ENCODE assay signal across 10 cellular contexts in the genomic region with DNA sequence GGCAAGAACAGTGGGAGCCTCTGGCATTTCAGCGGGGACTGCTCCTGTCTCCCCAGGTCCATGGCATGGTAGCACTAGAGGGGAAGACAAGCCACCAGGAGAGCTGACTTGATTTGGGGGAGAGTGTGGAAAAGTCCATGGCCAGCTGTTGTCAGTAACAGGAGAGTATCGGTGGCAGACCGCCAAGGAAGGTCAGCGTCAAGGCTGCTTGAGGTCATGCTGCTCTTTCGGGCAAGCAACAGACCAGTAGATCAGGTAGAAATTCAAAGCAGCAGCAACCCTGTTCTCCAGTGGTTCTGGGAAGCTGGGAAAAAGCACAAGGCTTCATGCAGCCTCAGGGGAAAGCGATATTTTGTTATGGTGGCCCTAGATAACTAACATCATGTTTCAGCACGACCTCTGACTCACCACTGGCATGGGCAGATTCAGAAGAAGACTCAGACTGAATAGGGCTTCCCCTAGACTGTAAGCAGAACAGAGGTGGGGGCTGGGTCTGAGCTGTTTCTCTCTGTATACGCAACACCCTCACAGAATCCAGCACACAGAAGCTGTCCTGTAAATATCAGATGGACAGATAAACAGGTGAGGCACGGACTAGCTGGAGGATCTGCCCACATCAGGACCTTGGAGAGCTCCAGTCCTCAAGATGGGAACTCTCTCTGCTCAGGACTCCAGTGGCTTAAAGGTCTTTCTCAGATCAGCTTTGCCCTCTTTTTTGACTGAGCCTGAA. TPM values are rescaled to one million over a fixed set of nuclear protein-coding genes. Genes with fewer than 3 reads are reported as not detected.
DNase-seq lines count a peak whose midpoint lies in the region; ATAC-seq and TF ChIP-seq lines count a peak whose summit lies in the region.
"Had no signal": no experiment of that assay in that cellular context is flagged by ENCODE, and none has a peak within 500 bp of the region (broad histone marks: within the 10 kb centered on the region; RNA-seq: fewer than 3 reads in every experiment).

No MANE protein-coding gene starts in this region.

- H3K9me3 ChIP-seq in OCI-LY7 (ENCODE audit: low read length), result no peaks in the 10 kb centered on the region

- no peak for ATAC-seq in GM18873 (IDR thresholded peaks at IDR 0.05; ENCODE audit: low FRiP score, unreplicated experiment)
- ATAC-seq in HG02610 (IDR thresholded peaks at IDR 0.05; ENCODE audit: unreplicated experiment), result no peak

- intact Hi-C loops in OCI-LY7 (cut with micrococcal nuclease; ENCODE audit: unreplicated experiment), result no loop called here

- no peak overlapping the region for H2AFZ ChIP-seq in OCI-LY7 (ENCODE audit: low read length)

- no peak for TF ChIP-seq CTCF in OCI-LY7 (conservative IDR thresholded peaks at IDR 0.05; ENCODE audit: low read length)

- no peaks in the 10 kb centered on the region for H3K9me2 ChIP-seq in OCI-LY7 (ENCODE audit: insufficient read depth, low read length)

- no peaks in the 10 kb centered on the region for H3K4me1 Mint-ChIP-seq in activated naive CD4-positive, alpha-beta T cell treated with anti-CD3 and anti-CD28 coated beads, Interleukin-2, amount 10 ng/mL, durations not matched to agents 7 days and 5 days

- no peaks in the 10 kb centered on the region for H4K20me1 ChIP-seq in OCI-LY7 (ENCODE audit: insufficient read depth, low read length)

- H3K4me3 Mint-ChIP-seq in activated naive CD4-positive, alpha-beta T cell treated with anti-CD3 and anti-CD28 coated beads, Interleukin-2, amount 10 ng/mL, durations not matched to agents 7 days and 5 days, result no peak overlapping the region

- CTCF ChIA-PET in activated naive CD4-positive, alpha-beta T cell treated with anti-CD3 and anti-CD28 coated beads, Interleukin-2, amount 10 ng/mL, durations not matched to agents 7 days and 5 days (lab: Charles Lee), result interaction anchor here (0.7 kb wide), 1 partner anchor 10 kb away, joined by 4 read pairs; no protein-coding TSS in a partner anchor
- CTCF ChIA-PET in OCI-LY7 (lab: Charles Lee; ENCODE audit: unreplicated experiment), result no interaction called here

- H3K4me1 ChIP-seq in OCI-LY7 (ENCODE audit: insufficient read depth, low read length, poor library complexity, severe bottlenecking), result no peaks in the 10 kb centered on the region

- H3K36me3 Mint-ChIP-seq in activated naive CD4-positive, alpha-beta T cell treated with anti-CD3 and anti-CD28 coated beads, Interleukin-2, amount 10 ng/mL, durations not matched to agents 7 days and 5 days, result no peaks in the 10 kb centered on the region

- H3K27me3 Mint-ChIP-seq in activated naive CD4-positive, alpha-beta T cell treated with anti-CD3 and anti-CD28 coated beads, Interleukin-2, amount 10 ng/mL, durations not matched to agents 7 days and 5 days, result peaks cover 46% of the 10 kb centered on the region

- POLR2A ChIA-PET in OCI-LY7 (lab: Charles Lee), result interaction anchor here (0.6 kb wide), 1 partner anchor 28 kb away, joined by 3 read pairs; no protein-coding TSS in a partner anchor

- no peak overlapping the region for H3K4me3 ChIP-seq in OCI-LY7 (ENCODE audit: low read depth, low read length, poor library complexity, severe bottlenecking)

- peak; percentile 49 for DNase-seq in activated naive CD4-positive, alpha-beta T cell treated with anti-CD3 and anti-CD28 coated beads, Interleukin-2, amount 10 ng/mL, durations not matched to agents 7 days and 5 days
- no peak for DNase-seq in activated naive CD4-positive, alpha-beta T cell treated with Interleukin-2 at 50 U/mL for 16 hours
- peak; percentile 33 for DNase-seq in OCI-LY7 (ENCODE audit: low spot score)
- peak; percentile 59 for DNase-seq in epithelial cell of prostate (ENCODE audit: low read depth, low spot score)
- peak; percentile 12 for DNase-seq in smooth muscle cell of the brain vasculature (ENCODE audit: low read depth, low spot score)
- no peak for DNase-seq in activated T-cell treated with anti-CD3 and anti-CD28 coated beads, Interleukin-2, amount 50 U/mL, for 1 hour
- DNase-seq: NCI-H524 had no signal

- H3K27ac ChIP-seq in OCI-LY7 (ENCODE audit: low read depth, low read length, poor library complexity, severe bottlenecking) (no peak overlapping the region), epithelial cell of prostate (no peak overlapping the region)
- H3K27ac ChIP-seq: C4-2B had no signal

- no peak overlapping the region for H3K4me2 ChIP-seq in OCI-LY7 (ENCODE audit: low read length)

- no peaks in the 10 kb centered on the region for H3K79me2 ChIP-seq in OCI-LY7 (ENCODE audit: insufficient read depth, low read depth, low read length)

- H3K27ac Mint-ChIP-seq in activated naive CD4-positive, alpha-beta T cell treated with anti-CD3 and anti-CD28 coated beads, Interleukin-2, amount 10 ng/mL, durations not matched to agents 7 days and 5 days, result no peak overlapping the region

- H3K9me3 Mint-ChIP-seq in activated naive CD4-positive, alpha-beta T cell treated with anti-CD3 and anti-CD28 coated beads, Interleukin-2, amount 10 ng/mL, durations not matched to agents 7 days and 5 days, result no peaks in the 10 kb centered on the region

- BruUV-seq in OCI-LY7 (replicated peaks; lab: Mats Ljungman, UMichigan), result no TSS peak

- H3K36me3 ChIP-seq in OCI-LY7 (ENCODE audit: insufficient read depth, low read length), result no peaks in the 10 kb centered on the region

RNA-seq across cellular contexts. Expression of gene PLEKHG4B, which starts 35.2 kb away (rescaled TPM):
- total RNA-seq in OCI-LY7 (2014; rRNA removed; shearing (Covaris generic)), result 0.23 and 0.41 TPM in 2 replicates
- total RNA-seq in OCI-LY7 (2022), result 0.30 and 0.31 TPM in 2 replicates

Comparison
In these comparisons a context has a peak if more than half of its experiments do, and no peak if none do; other contexts are left out.
1. DNase-seq: peak in activated naive CD4-positive, alpha-beta T cell treated with anti-CD3 and anti-CD28 coated beads, Interleukin-2, amount 10 ng/mL, durations not matched to agents 7 days and 5 days (single experiment), OCI-LY7 (single experiment), epithelial cell of prostate (single experiment) and smooth muscle cell of the brain vasculature (single experiment); none in activated naive CD4-positive, alpha-beta T cell treated with Interleukin-2 at 50 U/mL for 16 hours (single experiment) and activated T-cell treated with anti-CD3 and anti-CD28 coated beads, Interleukin-2, amount 50 U/mL, for 1 hour (single experiment).